Comparison of ENCODE assay signal across 9 cellular contexts in the genomic region with DNA sequence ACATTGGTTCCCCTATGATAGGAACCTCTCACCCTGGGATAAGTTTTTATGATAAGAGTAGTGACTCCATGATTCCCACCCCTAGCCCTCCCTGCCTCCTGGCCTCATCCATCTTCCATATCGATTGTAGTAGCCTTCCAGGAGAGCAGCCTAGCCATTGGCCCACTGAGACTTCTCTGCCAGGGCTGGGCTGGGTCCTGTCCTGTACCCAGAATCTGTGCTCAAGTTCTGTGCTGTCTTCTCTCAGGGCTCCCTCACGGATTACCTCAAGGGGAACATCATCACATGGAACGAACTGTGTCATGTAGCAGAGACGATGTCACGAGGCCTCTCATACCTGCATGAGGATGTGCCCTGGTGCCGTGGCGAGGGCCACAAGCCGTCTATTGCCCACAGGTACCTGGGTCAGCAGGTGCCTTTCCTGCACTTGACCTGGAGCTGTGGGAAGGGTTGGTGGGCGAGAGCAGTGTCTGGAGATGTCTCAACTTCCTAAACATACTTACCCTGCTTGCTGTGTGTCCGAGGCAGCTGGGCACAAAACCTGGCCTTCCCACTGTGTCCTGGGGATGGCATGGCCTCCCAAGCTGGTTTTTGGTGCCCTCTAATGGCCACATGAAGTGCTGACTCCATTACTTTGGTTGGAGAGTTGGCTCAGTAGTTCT. TPM values are rescaled to one million over a fixed set of nuclear protein-coding genes. Genes with fewer than 3 reads are reported as not detected.
A peak's percentile ranks its signal among the peaks of the same experiment; 100 is the strongest.
DNase-seq lines count a peak whose midpoint lies in the region; TF ChIP-seq lines count a peak whose summit lies in the region.
"Had no signal": no experiment of that assay in that cellular context is flagged by ENCODE, and none has a peak within 500 bp of the region (broad histone marks: within the 10 kb centered on the region; RNA-seq: fewer than 3 reads in every experiment).

No MANE protein-coding gene starts in this region.

- H3K36me3 Mint-ChIP-seq in HFFc6 (ENCODE audit: low read depth): no peaks in the 10 kb centered on the region
- H3K36me3 Mint-ChIP-seq in activated T-cell treated with anti-CD3 and anti-CD28 coated beads, Interleukin-2, amount 50 U/mL, for 24 hours (ENCODE audit: low read depth): peaks cover 43% of the 10 kb centered on the region
- H3K36me3 Mint-ChIP-seq in neural crest cell (ENCODE audit: low read depth): peaks cover 23% of the 10 kb centered on the region

- DNase-seq in NCI-H1417 (lab: John Stamatoyannopoulos, UW) (peak; percentile 12 to 59 (median 19)), NCI-H1417 treated with DMSO at 0.1 percent for 48 hours (lab: John Stamatoyannopoulos, UW) (no peak), HFFc6 (peak; percentile 49), NCI-H774 (lab: John Stamatoyannopoulos, UW) (peak; percentile 0), fibroblast of pulmonary artery (ENCODE audit: low read depth) (peak; percentile 81), neural crest cell (ENCODE audit: low read depth, low spot score) (peak; percentile 41), NCI-H1694 treated with DMSO at 0.1 percent for 48 hours (lab: John Stamatoyannopoulos, UW) (no peak)
- DNase-seq in activated T-cell treated with anti-CD3 and anti-CD28 coated beads, Interleukin-2, amount 50 U/mL, for 24 hours: peak; percentile 62

- H3K27ac Mint-ChIP-seq in HFFc6 (no peak overlapping the region), neural crest cell (ENCODE audit: unreplicated experiment) (no peak overlapping the region)
- no peak overlapping the region for H3K27ac Mint-ChIP-seq in activated T-cell treated with anti-CD3 and anti-CD28 coated beads, Interleukin-2, amount 50 U/mL, for 24 hours

- no peak overlapping the region for H3K4me3 ChIP-seq in fibroblast of pulmonary artery (replicated peaks; ENCODE audit: low read depth, low read length)

- no peak overlapping the region for H3K4me3 Mint-ChIP-seq in HFFc6
- no peak overlapping the region for H3K4me3 Mint-ChIP-seq in activated T-cell treated with anti-CD3 and anti-CD28 coated beads, Interleukin-2, amount 50 U/mL, for 24 hours
- no peak overlapping the region for H3K4me3 Mint-ChIP-seq in neural crest cell
- H3K4me3 Mint-ChIP-seq: central memory CD8-positive, alpha-beta T cell had no signal

- H3K4me1 Mint-ChIP-seq in HFFc6 (ENCODE audit: low read depth) (no peaks in the 10 kb centered on the region), neural crest cell (peaks cover 2% of the 10 kb centered on the region)
- H3K4me1 Mint-ChIP-seq in activated T-cell treated with anti-CD3 and anti-CD28 coated beads, Interleukin-2, amount 50 U/mL, for 24 hours (ENCODE audit: low read depth): no peaks in the 10 kb centered on the region

- TF ChIP-seq CTCF in HFFc6 (IDR thresholded peaks at IDR 0.05) (peak; percentile 90), fibroblast of pulmonary artery (IDR thresholded peaks at IDR 0.05; ENCODE audit: low read length, missing control alignments) (peak; percentile 96), neural crest cell (conservative IDR thresholded peaks at IDR 0.05) (peak; percentile 87)

- no peaks in the 10 kb centered on the region for H3K9me3 Mint-ChIP-seq in HFFc6
- no peaks in the 10 kb centered on the region for H3K9me3 Mint-ChIP-seq in activated T-cell treated with anti-CD3 and anti-CD28 coated beads, Interleukin-2, amount 50 U/mL, for 24 hours
- no peaks in the 10 kb centered on the region for H3K9me3 Mint-ChIP-seq in neural crest cell
- H3K9me3 Mint-ChIP-seq: central memory CD8-positive, alpha-beta T cell had no signal

- H3K27me3 Mint-ChIP-seq in HFFc6 (ENCODE audit: insufficient read depth) (peaks cover 2% of the 10 kb centered on the region; the same call in 1 of the 2 replicates), neural crest cell (ENCODE audit: low read depth) (no peaks in the 10 kb centered on the region)
- H3K27me3 Mint-ChIP-seq in activated T-cell treated with anti-CD3 and anti-CD28 coated beads, Interleukin-2, amount 50 U/mL, for 24 hours: no peaks in the 10 kb centered on the region
- H3K27me3 Mint-ChIP-seq: central memory CD8-positive, alpha-beta T cell had no signal

RNA-seq across cellular contexts. Expression of gene EXOG, which starts 16.6 kb away (rescaled TPM):
- total RNA-seq in HFFc6 (2021; fragmentation: NEBNext Ultra II Directional; extraction: Animal tissue kit (Norgen Biotek cat#: 25700)): 10 to 100 TPM; 13.9 to 18.8 (median 15.4) TPM
- total RNA-seq in neural crest cell: 26.2 and 26.5 TPM in 2 replicates

RNA-seq across cellular contexts. Expression of gene ACVR2B, which starts 25.9 kb away (rescaled TPM):
- 1 to 10 TPM; 1.1 to 1.6 (median 1.3) TPM for total RNA-seq in HFFc6 (2021; fragmentation: NEBNext Ultra II Directional; extraction: Animal tissue kit (Norgen Biotek cat#: 25700))
- 77.1 and 79.1 TPM in 2 replicates for total RNA-seq in neural crest cell

Comparison
In these comparisons a context has a peak if more than half of its experiments do, and no peak if none do; other contexts are left out.
1. DNase-seq: peak in NCI-H1417 (3 of 3), HFFc6 (single experiment), NCI-H774 (single experiment), activated T-cell treated with anti-CD3 and anti-CD28 coated beads, Interleukin-2, amount 50 U/mL, for 24 hours (single experiment), fibroblast of pulmonary artery (single experiment) and neural crest cell (single experiment); none in NCI-H1417 treated with DMSO at 0.1 percent for 48 hours (single experiment) and NCI-H1694 treated with DMSO at 0.1 percent for 48 hours (single experiment).
2. RNA of gene ACVR2B, which starts 25.9 kb away (total RNA-seq): 77.1 to 79.1 TPM in neural crest cell; 1.1 to 1.6 TPM in HFFc6; every median in the first group is over 10 times any median in the second.
3. Peak in every context shown above with its lines, with median percentiles within 50 percentile points of each other: CTCF ChIP-seq.